31 cellular contexts compared by ENCODE assay signal in genomic region chr11:2651826-2652237, GRCh38. TPM values are rescaled to one million over a fixed set of nuclear protein-coding genes. Genes with fewer than 3 reads are reported as not detected.
DNase-seq lines count a peak whose midpoint lies in the region; ATAC-seq and TF ChIP-seq lines count a peak whose summit lies in the region.
"Had no signal": no experiment of that assay in that cellular context is flagged by ENCODE, and none has a peak within 500 bp of the region (broad histone marks: within the 10 kb centered on the region; RNA-seq: fewer than 3 reads in every experiment).

No MANE protein-coding gene starts in this region.

- H3K4me3 ChIP-seq in coronary artery: no peak overlapping the region
- no peak overlapping the region for H3K4me3 ChIP-seq in hepatocyte
- peak overlapping the region in 3 of 5 donors; percentile 6 to 27 (median 25) for H3K4me3 ChIP-seq in subcutaneous abdominal adipose tissue (ENCODE audit: low read depth in 1 of 5, low read length in 5 of 5)
- H3K4me3 ChIP-seq: ascending aorta had no signal

- 80% methylated on average over 7 of the region's 7 CpGs for WGBS in hepatocyte (ENCODE audit: low lambda C conversion rate, missing lambda C conversion rate)

- H3K36me3 Mint-ChIP-seq in natural killer cell treated with Interleukin-12 subunit alpha and Interleukin-12 subunit beta and Interleukin-15 and Interleukin-18, amount 100 ng/mL, for 72 hours: peaks cover 37% of the 10 kb centered on the region

- no peak overlapping the region for H3K27ac Mint-ChIP-seq in natural killer cell treated with Interleukin-12 subunit alpha and Interleukin-12 subunit beta and Interleukin-15 and Interleukin-18, amount 100 ng/mL, for 72 hours
- H3K27ac Mint-ChIP-seq: activated CD8-positive, alpha-beta memory T cell treated with anti-CD3 and anti-CD28 coated beads, Interleukin-2, amount 10 ng/mL, durations not matched to agents 7 days and 5 days; activated naive CD8-positive, alpha-beta T cell treated with anti-CD3 and anti-CD28 coated beads, Interleukin-2, amount 10 ng/mL, durations not matched to agents 7 days and 5 days; effector memory CD8-positive, alpha-beta T cell; T-helper 17 cell had no signal

- H3K4me1 ChIP-seq in hepatocyte (ENCODE audit: insufficient read depth): no peaks in the 10 kb centered on the region
- H3K4me1 ChIP-seq in subcutaneous abdominal adipose tissue (ENCODE audit: control insufficient read depth in 5 of 5, insufficient read depth in 5 of 5, low read length in 5 of 5): peaks cover 0 to 12% (median 8%) of the 10 kb centered on the region in 5 donors
- H3K4me1 ChIP-seq: ascending aorta, parathyroid adenoma had no signal

- H4K20me1 ChIP-seq in hepatocyte (ENCODE audit: insufficient read depth, poor library complexity, severe bottlenecking): no peaks in the 10 kb centered on the region

- peaks cover 16% of the 10 kb centered on the region for H3K9me3 Mint-ChIP-seq in natural killer cell treated with Interleukin-12 subunit alpha and Interleukin-12 subunit beta and Interleukin-15 and Interleukin-18, amount 100 ng/mL, for 72 hours

- CTCF ChIA-PET in HEK293T (lab: Yijun Ruan, JAX): no interaction called here

- no peak overlapping the region for H3K4me2 ChIP-seq in hepatocyte

- H3K9me2 ChIP-seq in hepatocyte (replicated peaks; ENCODE audit: insufficient read depth): no peaks in the 10 kb centered on the region

- H3K79me2 ChIP-seq in hepatocyte: no peaks in the 10 kb centered on the region

- H3K27ac ChIP-seq in coronary artery (no peak overlapping the region), hepatocyte (peak overlapping the region; percentile 30), subcutaneous abdominal adipose tissue (ENCODE audit: low read depth, low read length) (no peak overlapping the region)
- H3K27ac ChIP-seq: ascending aorta, parathyroid adenoma had no signal

- TF ChIP-seq CTCF in coronary artery (IDR thresholded peaks at IDR 0.05): no peak
- no peak for TF ChIP-seq CTCF in hepatocyte (IDR thresholded peaks at IDR 0.05; ENCODE audit: poor library complexity)

- no peak overlapping the region for H2AFZ ChIP-seq in hepatocyte
- H2AFZ ChIP-seq: parathyroid adenoma had no signal

- DNase-seq in HEK293T (ENCODE audit: extremely low spot score) (peak; percentile 2), coronary artery (ENCODE audit: low spot score) (peak; percentile 65), hepatocyte (ENCODE audit: low spot score) (no peak), COLO668 (lab: John Stamatoyannopoulos, UW; ENCODE audit: unreplicated experiment) (no peak)
- no peak for DNase-seq in natural killer cell treated with Interleukin-12 subunit alpha and Interleukin-12 subunit beta and Interleukin-15 and Interleukin-18, amount 100 ng/mL, for 72 hours (ENCODE audit: low spot score)
- DNase-seq: activated CD4-positive, alpha-beta T cell treated with anti-CD3 and anti-CD28 coated beads, Interleukin-2, amount 50 U/mL, for 4 hours; activated CD8-positive, alpha-beta memory T cell treated with anti-CD3 and anti-CD28 coated beads, Interleukin-2, amount 10 ng/mL, durations not matched to agents 7 days and 5 days; activated gamma-delta T cell treated with Interleukin-2 at 50 U/mL for 16 hours; activated naive CD8-positive, alpha-beta T cell treated with anti-CD3 and anti-CD28 coated beads, Interleukin-2, amount 10 ng/mL, durations not matched to agents 7 days and 5 days; C1 segment of cervical spinal cord; COR-L47; cortex of kidney; DMS79; effector memory CD8-positive, alpha-beta T cell; foreskin melanocyte; GF-D8; GOT3; KG1; NCI-H1105 treated with DMSO at 0.1 percent for 48 hours; NCI-H2029; NCI-H524 treated with DMSO at 0.1 percent for 48 hours; NK-92 treated with Interleukin-12 subunit alpha and Interleukin-12 subunit beta, amount 100 ng/mL, for 24 hours; stimulated activated CD4-positive, alpha-beta T cell treated with anti-CD3 and anti-CD28 coated beads, Interleukin-12 subunit alpha, Interleukin-12 subunit beta, amount 100 ng/mL, for 4 hours; stimulated activated CD4-positive, alpha-beta T cell treated with anti-CD3 and anti-CD28 coated beads, Interleukin-2, amount 100 ng/mL, for 48 hours; stimulated activated naive CD8-positive, alpha-beta T cell treated with anti-CD3 and anti-CD28 coated beads, Interleukin-15, amount 100 ng/mL, for 72 hours; T-helper 17 cell had no signal

- H3K27me3 Mint-ChIP-seq in natural killer cell treated with Interleukin-12 subunit alpha and Interleukin-12 subunit beta and Interleukin-15 and Interleukin-18, amount 100 ng/mL, for 72 hours: peaks cover 16 to 50% of the 10 kb centered on the region in 2 donors
- H3K27me3 Mint-ChIP-seq: activated naive CD8-positive, alpha-beta T cell treated with anti-CD3 and anti-CD28 coated beads, Interleukin-2, amount 10 ng/mL, durations not matched to agents 7 days and 5 days; stimulated activated naive CD8-positive, alpha-beta T cell treated with anti-CD3 and anti-CD28 coated beads, Interleukin-15, amount 100 ng/mL, for 72 hours; T-helper 17 cell had no signal

- no peak overlapping the region for H3K4me3 Mint-ChIP-seq in natural killer cell treated with Interleukin-12 subunit alpha and Interleukin-12 subunit beta and Interleukin-15 and Interleukin-18, amount 100 ng/mL, for 72 hours
- H3K4me3 Mint-ChIP-seq: activated CD8-positive, alpha-beta memory T cell treated with anti-CD3 and anti-CD28 coated beads, Interleukin-2, amount 10 ng/mL, durations not matched to agents 7 days and 5 days; activated naive CD8-positive, alpha-beta T cell treated with anti-CD3 and anti-CD28 coated beads, Interleukin-2, amount 10 ng/mL, durations not matched to agents 7 days and 5 days; effector memory CD8-positive, alpha-beta T cell; stimulated activated naive CD8-positive, alpha-beta T cell treated with anti-CD3 and anti-CD28 coated beads, Interleukin-15, amount 100 ng/mL, for 72 hours; T-helper 17 cell had no signal

- POLR2A ChIA-PET in HEK293T (lab: Yijun Ruan, JAX): no interaction called here

- H3K4me1 Mint-ChIP-seq in natural killer cell treated with Interleukin-12 subunit alpha and Interleukin-12 subunit beta and Interleukin-15 and Interleukin-18, amount 100 ng/mL, for 72 hours (ENCODE audit: low read depth in 2 of 2): no peaks in the 10 kb centered on the region
- H3K4me1 Mint-ChIP-seq: activated CD8-positive, alpha-beta memory T cell treated with anti-CD3 and anti-CD28 coated beads, Interleukin-2, amount 10 ng/mL, durations not matched to agents 7 days and 5 days had no signal

- H3K36me3 ChIP-seq in hepatocyte (replicated peaks; ENCODE audit: insufficient read depth, low read depth): no peaks in the 10 kb centered on the region
- H3K36me3 ChIP-seq in subcutaneous abdominal adipose tissue (ENCODE audit: control insufficient read depth in 5 of 5, insufficient read depth in 5 of 5, low read length in 5 of 5): no peaks in the 10 kb centered on the region
- H3K36me3 ChIP-seq: ascending aorta had no signal

- H3K9ac ChIP-seq in subcutaneous abdominal adipose tissue (ENCODE audit: low read length in 5 of 5): no peak overlapping the region
- H3K9ac ChIP-seq: parathyroid adenoma had no signal

- H3K27me3 ChIP-seq in hepatocyte (no peaks in the 10 kb centered on the region), subcutaneous abdominal adipose tissue (ENCODE audit: control insufficient read depth in 5 of 5, insufficient read depth in 4 of 5, low read length in 5 of 5) (no peaks in the 10 kb centered on the region)
- H3K27me3 ChIP-seq: ascending aorta had no signal

- ATAC-seq in HG02884 (IDR thresholded peaks at IDR 0.05; ENCODE audit: unreplicated experiment): no peak
- no peak for ATAC-seq in natural killer cell treated with Interleukin-12 subunit alpha and Interleukin-12 subunit beta and Interleukin-15 and Interleukin-18, amount 100 ng/mL, for 72 hours
- ATAC-seq: activated CD4-positive, CD25-positive, alpha-beta regulatory T cell treated with anti-CD3 and anti-CD28 coated beads, Interleukin-2, amount 50 U/mL, for 24 hours; activated CD8-positive, alpha-beta memory T cell treated with anti-CD3 and anti-CD28 coated beads, Interleukin-2, amount 10 ng/mL, durations not matched to agents 7 days and 5 days; effector memory CD8-positive, alpha-beta T cell; stimulated activated naive CD8-positive, alpha-beta T cell treated with anti-CD3 and anti-CD28 coated beads, Interleukin-15, amount 100 ng/mL, for 72 hours; T-helper 17 cell had no signal

- H3K9me3 ChIP-seq in hepatocyte (ENCODE audit: low read depth) (peaks cover 51% of the 10 kb centered on the region), subcutaneous abdominal adipose tissue (ENCODE audit: control insufficient read depth in 5 of 5, low read length in 5 of 5) (peaks cover 26 to 81% (median 68%) of the 10 kb centered on the region in 5 donors)

TF ChIP-seq in HEK293T, 16 proteins besides CTCF, POLR2A, EP300 and RAD21:
- TF ChIP-seq FOXM1 (IDR thresholded peaks at IDR 0.05; ENCODE audit: borderline replicate concordance) (no peak), FOXA1 (IDR thresholded peaks at IDR 0.05) (no peak), SUZ12 (IDR thresholded peaks at IDR 0.05) (no peak), BHLHE40 (IDR thresholded peaks at IDR 0.05; ENCODE audit: borderline replicate concordance) (no peak), ELF4 (IDR thresholded peaks at IDR 0.05) (no peak), SP1 (IDR thresholded peaks at IDR 0.05) (no peak), CTBP1 (IDR thresholded peaks at IDR 0.05; ENCODE audit: borderline replicate concordance) (no peak), LEF1 (IDR thresholded peaks at IDR 0.05; ENCODE audit: borderline replicate concordance) (no peak), ZNF384 (IDR thresholded peaks at IDR 0.05) (no peak), NFRKB (IDR thresholded peaks at IDR 0.05) (no peak), PKNOX1 (IDR thresholded peaks at IDR 0.05) (no peak), L3MBTL2 (conservative IDR thresholded peaks at IDR 0.05) (no peak), HDGF (IDR thresholded peaks at IDR 0.05; ENCODE audit: borderline replicate concordance) (no peak), ARNT (IDR thresholded peaks at IDR 0.05) (no peak)
TF ChIP-seq in HEK293T: peak in this region for 0.

RNA-seq across cellular contexts. Expression of gene KCNQ1OT1, which starts 48.0 kb away (rescaled TPM):
- 6.6 and 7.9 TPM in 2 replicates for total RNA-seq in hepatocyte
- polyA plus RNA-seq in hepatocyte: 3.1 and 4.0 TPM in 2 replicates
- 1 to 10 TPM in 1 of 2 donors, under 1 TPM in 1; 0.52 to 1.1 TPM for total RNA-seq in natural killer cell treated with Interleukin-12 subunit alpha and Interleukin-12 subunit beta and Interleukin-15 and Interleukin-18, amount 100 ng/mL, for 72 hours

Comparison
In these comparisons a context has a peak if more than half of its experiments do, and no peak if none do; other contexts are left out.
1. DNase-seq: peak in HEK293T (single experiment) and coronary artery (single experiment); none in hepatocyte (single experiment), natural killer cell treated with Interleukin-12 subunit alpha and Interleukin-12 subunit beta and Interleukin-15 and Interleukin-18, amount 100 ng/mL, for 72 hours (single experiment) and COLO668 (single experiment).
2. H3K4me3 ChIP-seq: peak in subcutaneous abdominal adipose tissue (3 of 5); none in coronary artery (single experiment) and hepatocyte (single experiment).